In genomic region chr7:118183586-118184391, GRCh38 we compare ENCODE assay signal across 1 cellular context.
TF ChIP-seq lines count a peak whose summit lies in the region.

Gene LSM8 (plus strand): TSS chr7:118184164. CDS start chr7:118184224, 60 bp downstream.

TF ChIP-seq in K562, 482 proteins besides CTCF, POLR2A, EP300 and RAD21 (continued from another document and continues in another):
- TF ChIP-seq, protein P1, sequence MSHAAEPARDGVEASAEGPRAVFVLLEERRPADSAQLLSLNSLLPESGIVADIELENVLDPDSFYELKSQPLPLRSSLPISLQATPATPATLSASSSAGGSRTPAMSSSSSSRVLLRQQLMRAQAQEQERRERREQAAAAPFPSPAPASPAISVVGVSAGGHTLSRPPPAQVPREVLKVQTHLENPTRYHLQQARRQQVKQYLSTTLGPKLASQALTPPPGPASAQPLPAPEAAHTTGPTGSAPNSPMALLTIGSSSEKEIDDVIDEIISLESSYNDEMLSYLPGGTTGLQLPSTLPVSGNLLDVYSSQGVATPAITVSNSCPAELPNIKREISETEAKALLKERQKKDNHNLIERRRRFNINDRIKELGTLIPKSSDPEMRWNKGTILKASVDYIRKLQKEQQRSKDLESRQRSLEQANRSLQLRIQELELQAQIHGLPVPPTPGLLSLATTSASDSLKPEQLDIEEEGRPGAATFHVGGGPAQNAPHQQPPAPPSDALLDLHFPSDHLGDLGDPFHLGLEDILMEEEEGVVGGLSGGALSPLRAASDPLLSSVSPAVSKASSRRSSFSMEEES (CRISPR knock-in tag; IDR thresholded peaks at IDR 0.05) = no peak
- TF ChIP-seq, protein P2, sequence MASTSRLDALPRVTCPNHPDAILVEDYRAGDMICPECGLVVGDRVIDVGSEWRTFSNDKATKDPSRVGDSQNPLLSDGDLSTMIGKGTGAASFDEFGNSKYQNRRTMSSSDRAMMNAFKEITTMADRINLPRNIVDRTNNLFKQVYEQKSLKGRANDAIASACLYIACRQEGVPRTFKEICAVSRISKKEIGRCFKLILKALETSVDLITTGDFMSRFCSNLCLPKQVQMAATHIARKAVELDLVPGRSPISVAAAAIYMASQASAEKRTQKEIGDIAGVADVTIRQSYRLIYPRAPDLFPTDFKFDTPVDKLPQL (IDR thresholded peaks at IDR 0.05; ENCODE audit: extremely low read depth, insufficient read length) = no peak
- TF ChIP-seq, protein P3, sequence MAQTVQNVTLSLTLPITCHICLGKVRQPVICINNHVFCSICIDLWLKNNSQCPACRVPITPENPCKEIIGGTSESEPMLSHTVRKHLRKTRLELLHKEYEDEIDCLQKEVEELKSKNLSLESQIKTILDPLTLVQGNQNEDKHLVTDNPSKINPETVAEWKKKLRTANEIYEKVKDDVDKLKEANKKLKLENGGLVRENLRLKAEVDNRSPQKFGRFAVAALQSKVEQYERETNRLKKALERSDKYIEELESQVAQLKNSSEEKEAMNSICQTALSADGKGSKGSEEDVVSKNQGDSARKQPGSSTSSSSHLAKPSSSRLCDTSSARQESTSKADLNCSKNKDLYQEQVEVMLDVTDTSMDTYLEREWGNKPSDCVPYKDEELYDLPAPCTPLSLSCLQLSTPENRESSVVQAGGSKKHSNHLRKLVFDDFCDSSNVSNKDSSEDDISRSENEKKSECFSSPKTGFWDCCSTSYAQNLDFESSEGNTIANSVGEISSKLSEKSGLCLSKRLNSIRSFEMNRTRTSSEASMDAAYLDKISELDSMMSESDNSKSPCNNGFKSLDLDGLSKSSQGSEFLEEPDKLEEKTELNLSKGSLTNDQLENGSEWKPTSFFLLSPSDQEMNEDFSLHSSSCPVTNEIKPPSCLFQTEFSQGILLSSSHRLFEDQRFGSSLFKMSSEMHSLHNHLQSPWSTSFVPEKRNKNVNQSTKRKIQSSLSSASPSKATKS (CRISPR knock-in tag; IDR thresholded peaks at IDR 0.05) = no peak
- TF ChIP-seq ADNP (tag; IDR thresholded peaks at IDR 0.05) = no peak
- TF ChIP-seq MAFF (IDR thresholded peaks at IDR 0.05; ENCODE audit: low read length) = peak; percentile 40; the same call in 1 of the 2 replicates
- no peak for TF ChIP-seq ZNF3 (CRISPR knock-in tag; IDR thresholded peaks at IDR 0.05)
- TF ChIP-seq PBX2 (CRISPR knock-in tag; IDR thresholded peaks at IDR 0.05; ENCODE audit: low read depth) = no peak
- no peak for TF ChIP-seq PBX2 (tag; conservative IDR thresholded peaks at IDR 0.05; ENCODE audit: low read depth)
- TF ChIP-seq, protein P4, sequence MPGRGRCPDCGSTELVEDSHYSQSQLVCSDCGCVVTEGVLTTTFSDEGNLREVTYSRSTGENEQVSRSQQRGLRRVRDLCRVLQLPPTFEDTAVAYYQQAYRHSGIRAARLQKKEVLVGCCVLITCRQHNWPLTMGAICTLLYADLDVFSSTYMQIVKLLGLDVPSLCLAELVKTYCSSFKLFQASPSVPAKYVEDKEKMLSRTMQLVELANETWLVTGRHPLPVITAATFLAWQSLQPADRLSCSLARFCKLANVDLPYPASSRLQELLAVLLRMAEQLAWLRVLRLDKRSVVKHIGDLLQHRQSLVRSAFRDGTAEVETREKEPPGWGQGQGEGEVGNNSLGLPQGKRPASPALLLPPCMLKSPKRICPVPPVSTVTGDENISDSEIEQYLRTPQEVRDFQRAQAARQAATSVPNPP (IDR thresholded peaks at IDR 0.05; ENCODE audit: borderline replicate concordance, insufficient read depth, insufficient read length) = no peak
- TF ChIP-seq, protein P5, sequence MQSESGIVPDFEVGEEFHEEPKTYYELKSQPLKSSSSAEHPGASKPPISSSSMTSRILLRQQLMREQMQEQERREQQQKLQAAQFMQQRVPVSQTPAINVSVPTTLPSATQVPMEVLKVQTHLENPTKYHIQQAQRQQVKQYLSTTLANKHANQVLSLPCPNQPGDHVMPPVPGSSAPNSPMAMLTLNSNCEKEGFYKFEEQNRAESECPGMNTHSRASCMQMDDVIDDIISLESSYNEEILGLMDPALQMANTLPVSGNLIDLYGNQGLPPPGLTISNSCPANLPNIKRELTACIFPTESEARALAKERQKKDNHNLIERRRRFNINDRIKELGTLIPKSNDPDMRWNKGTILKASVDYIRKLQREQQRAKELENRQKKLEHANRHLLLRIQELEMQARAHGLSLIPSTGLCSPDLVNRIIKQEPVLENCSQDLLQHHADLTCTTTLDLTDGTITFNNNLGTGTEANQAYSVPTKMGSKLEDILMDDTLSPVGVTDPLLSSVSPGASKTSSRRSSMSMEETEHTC (IDR thresholded peaks at IDR 0.05) = no peak
- no peak for TF ChIP-seq LEF1 (IDR thresholded peaks at IDR 0.05)
- TF ChIP-seq POU5F1 (IDR thresholded peaks at IDR 0.05; ENCODE audit: borderline replicate concordance, low read depth, low read length, partially characterized antibody) = no peak
- peak; percentile 79 for TF ChIP-seq ARHGAP35 (IDR thresholded peaks at IDR 0.05; ENCODE audit: partially characterized antibody)
- no peak for TF ChIP-seq RBM34 (IDR thresholded peaks at IDR 0.05; ENCODE audit: borderline replicate concordance, insufficient read depth, low read length)
- TF ChIP-seq, protein P6, sequence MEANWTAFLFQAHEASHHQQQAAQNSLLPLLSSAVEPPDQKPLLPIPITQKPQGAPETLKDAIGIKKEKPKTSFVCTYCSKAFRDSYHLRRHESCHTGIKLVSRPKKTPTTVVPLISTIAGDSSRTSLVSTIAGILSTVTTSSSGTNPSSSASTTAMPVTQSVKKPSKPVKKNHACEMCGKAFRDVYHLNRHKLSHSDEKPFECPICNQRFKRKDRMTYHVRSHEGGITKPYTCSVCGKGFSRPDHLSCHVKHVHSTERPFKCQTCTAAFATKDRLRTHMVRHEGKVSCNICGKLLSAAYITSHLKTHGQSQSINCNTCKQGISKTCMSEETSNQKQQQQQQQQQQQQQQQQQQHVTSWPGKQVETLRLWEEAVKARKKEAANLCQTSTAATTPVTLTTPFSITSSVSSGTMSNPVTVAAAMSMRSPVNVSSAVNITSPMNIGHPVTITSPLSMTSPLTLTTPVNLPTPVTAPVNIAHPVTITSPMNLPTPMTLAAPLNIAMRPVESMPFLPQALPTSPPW (CRISPR knock-in tag; IDR thresholded peaks at IDR 0.05) = no peak; the same call in 1 of the 2 replicates
- TF ChIP-seq RAD51 (IDR thresholded peaks at IDR 0.05; ENCODE audit: borderline replicate concordance, low read depth) = no peak
- TF ChIP-seq ZNF354B (CRISPR knock-in tag; IDR thresholded peaks at IDR 0.05) = 0 out of 2 replicates have a peak, but pooled peaks have one; percentile 58
- TF ChIP-seq E2F5 (CRISPR knock-in tag; IDR thresholded peaks at IDR 0.05) = peak; percentile 67; the same call in 1 of the 2 replicates
- TF ChIP-seq CSDE1 (IDR thresholded peaks at IDR 0.05) = peak in 1 of 2 experiments; percentile 26; a peak in 1 of 4 replicates
- no peak for TF ChIP-seq PCBP2 (IDR thresholded peaks at IDR 0.05; ENCODE audit: low read depth, low read length, poor library complexity, severe bottlenecking)
- TF ChIP-seq KLF6 (CRISPR knock-in tag; IDR thresholded peaks at IDR 0.05; ENCODE audit: borderline replicate concordance) = peak; percentile 50; the same call in 1 of the 2 replicates
- TF ChIP-seq ETV5 (CRISPR knock-in tag; IDR thresholded peaks at IDR 0.05; ENCODE audit: low read depth) = peak; percentile 67; the same call in 1 of the 2 replicates
- TF ChIP-seq ZBTB1 (CRISPR knock-in tag; IDR thresholded peaks at IDR 0.05; ENCODE audit: borderline replicate concordance, low read depth) = peak; percentile 68; the same call in 1 of the 2 replicates
- peak; percentile 91 for TF ChIP-seq CC2D1A (IDR thresholded peaks at IDR 0.05)
- TF ChIP-seq KLF13 (tag; IDR thresholded peaks at IDR 0.05; ENCODE audit: borderline replicate concordance, low read depth) = peak; percentile 57; the same call in 1 of the 2 replicates
- TF ChIP-seq CEBPB (tag; IDR thresholded peaks at IDR 0.05) = no peak
- TF ChIP-seq PHF8 (IDR thresholded peaks at IDR 0.05; ENCODE audit: borderline replicate concordance, low read length) = peak; percentile 98
- no peak for TF ChIP-seq ZNF780A (CRISPR knock-in tag; IDR thresholded peaks at IDR 0.05)
- peak in 1 of 2 experiments; percentile 44; a peak in 2 of 4 replicates for TF ChIP-seq TBL1XR1 (IDR thresholded peaks at IDR 0.05; ENCODE audit: low read length in 2 of 2)
- TF ChIP-seq JUND (IDR thresholded peaks at IDR 0.05; ENCODE audit: borderline replicate concordance, low read depth, low read length) = peak; percentile 14
- TF ChIP-seq JUND (tag; IDR thresholded peaks at IDR 0.05; ENCODE audit: borderline replicate concordance, low read depth, low read length) = no peak; the same call in 2 of the 3 replicates
- no peak for TF ChIP-seq GABPB2 (CRISPR knock-in tag; conservative IDR thresholded peaks at IDR 0.05)
- no peak for TF ChIP-seq STAG1 (CRISPR knock-in tag; IDR thresholded peaks at IDR 0.05; ENCODE audit: borderline replicate concordance)
- peak; percentile 90 for TF ChIP-seq EP400 (IDR thresholded peaks at IDR 0.05)
- TF ChIP-seq ZNF57 (CRISPR knock-in tag; IDR thresholded peaks at IDR 0.05) = no peak
- TF ChIP-seq STAT6 (CRISPR knock-in tag; IDR thresholded peaks at IDR 0.05) = 0 out of 2 replicates have a peak, but pooled peaks have one; percentile 23
- TF ChIP-seq E2F6 (IDR thresholded peaks at IDR 0.05; ENCODE audit: borderline replicate concordance in 1 of 2, extremely low read depth in 1 of 2, insufficient read depth in 1 of 2, insufficient read length in 1 of 2, low read depth in 1 of 2, low read length in 1 of 2, poor library complexity in 1 of 2, severe bottlenecking in 1 of 2) = peak in 1 of 2 experiments; percentile 73
- TF ChIP-seq, protein P7, sequence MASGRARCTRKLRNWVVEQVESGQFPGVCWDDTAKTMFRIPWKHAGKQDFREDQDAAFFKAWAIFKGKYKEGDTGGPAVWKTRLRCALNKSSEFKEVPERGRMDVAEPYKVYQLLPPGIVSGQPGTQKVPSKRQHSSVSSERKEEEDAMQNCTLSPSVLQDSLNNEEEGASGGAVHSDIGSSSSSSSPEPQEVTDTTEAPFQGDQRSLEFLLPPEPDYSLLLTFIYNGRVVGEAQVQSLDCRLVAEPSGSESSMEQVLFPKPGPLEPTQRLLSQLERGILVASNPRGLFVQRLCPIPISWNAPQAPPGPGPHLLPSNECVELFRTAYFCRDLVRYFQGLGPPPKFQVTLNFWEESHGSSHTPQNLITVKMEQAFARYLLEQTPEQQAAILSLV (tag; IDR thresholded peaks at IDR 0.05) = no peak
- TF ChIP-seq ZNF253 (CRISPR knock-in tag; conservative IDR thresholded peaks at IDR 0.05) = peak; percentile 71; the same call in 1 of the 2 replicates
- TF ChIP-seq ZNF408 (CRISPR knock-in tag; IDR thresholded peaks at IDR 0.05; ENCODE audit: low read depth) = no peak
- TF ChIP-seq MTA1 (IDR thresholded peaks at IDR 0.05; ENCODE audit: borderline replicate concordance) = peak; percentile 67; the same call in 1 of the 2 replicates
- peak; percentile 91 for TF ChIP-seq ZNF395 (CRISPR knock-in tag; IDR thresholded peaks at IDR 0.05)
- no peak for TF ChIP-seq ZNF785 (CRISPR knock-in tag; IDR thresholded peaks at IDR 0.05)
